23 cellular contexts compared by ENCODE assay signal in the genomic region with DNA sequence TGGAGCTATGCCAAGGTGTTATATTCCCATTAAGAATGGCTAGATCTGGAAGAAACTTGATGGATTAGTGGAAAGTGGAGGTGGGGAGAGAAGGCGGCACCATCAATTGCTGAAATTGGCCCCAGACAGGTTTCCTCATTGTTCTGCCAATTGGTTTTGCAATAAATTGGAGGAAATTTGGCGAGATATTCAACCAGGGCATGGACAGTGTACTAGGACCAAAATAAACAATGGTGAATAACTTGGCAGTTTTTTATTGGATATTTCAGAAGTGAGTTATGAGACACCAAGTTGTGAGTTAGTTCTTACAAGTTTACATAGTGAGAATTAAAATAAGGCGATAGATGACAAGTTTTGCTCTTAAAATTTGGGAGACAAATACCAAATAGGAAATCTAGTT. TPM values are rescaled to one million over a fixed set of nuclear protein-coding genes. Genes with fewer than 3 reads are reported as not detected.
DNase-seq lines count a peak whose midpoint lies in the region; ATAC-seq and TF ChIP-seq lines count a peak whose summit lies in the region.
"Had no signal": no experiment of that assay in that cellular context is flagged by ENCODE, and none has a peak within 500 bp of the region (broad histone marks: within the 10 kb centered on the region; RNA-seq: fewer than 3 reads in every experiment).

No MANE protein-coding gene starts in this region.

- intact Hi-C loops in cardiac septum (cut with DNase I), result no loop called here
- intact Hi-C loops in CD8-positive, alpha-beta T cell (cut with DNase I, micrococcal nuclease), result no loop called here
- intact Hi-C loops in CD4-positive, alpha-beta T cell (cut with DNase I, micrococcal nuclease), result no loop called here

- H3K27me3 ChIP-seq in right atrium auricular region, result no peaks in the 10 kb centered on the region
- H3K27me3 ChIP-seq in CD8-positive, alpha-beta T cell (ENCODE audit: insufficient read depth, low read length), result no peaks in the 10 kb centered on the region
- no peaks in the 10 kb centered on the region for H3K27me3 ChIP-seq in CD4-positive, alpha-beta T cell (ENCODE audit: control insufficient read depth, insufficient read depth, low read length)

- no peak overlapping the region for H3K27ac Mint-ChIP-seq in CD8-positive, alpha-beta T cell
- H3K27ac Mint-ChIP-seq in glutamatergic neuron (ENCODE audit: unreplicated experiment), result no peak overlapping the region
- no peak overlapping the region for H3K27ac Mint-ChIP-seq in CD4-positive, alpha-beta T cell

- H3K36me3 ChIP-seq in right atrium auricular region, result no peaks in the 10 kb centered on the region
- H3K36me3 ChIP-seq in CD8-positive, alpha-beta T cell (ENCODE audit: insufficient read depth, low read length), result no peaks in the 10 kb centered on the region

- TF ChIP-seq CTCF in right atrium auricular region (IDR thresholded peaks at IDR 0.05), result no peak
- no peak for TF ChIP-seq CTCF in CD8-positive, alpha-beta T cell (IDR thresholded peaks at IDR 0.05)
- TF ChIP-seq CTCF in glutamatergic neuron (IDR thresholded peaks at IDR 0.05; ENCODE audit: partially characterized antibody, unreplicated experiment), result no peak
- no peak for TF ChIP-seq CTCF in CD4-positive, alpha-beta T cell (IDR thresholded peaks at IDR 0.05)

- DNase-seq in right atrium auricular region (ENCODE audit: low spot score), result peak; percentile 40
- no peak for DNase-seq in cardiac septum (ENCODE audit: low spot score)
- DNase-seq in NCI-H748 treated with DMSO at 0.1 percent for 48 hours (lab: John Stamatoyannopoulos, UW), result peak; percentile 14
- peak; percentile 54 for DNase-seq in left lobe of liver (ENCODE audit: low spot score)
- DNase-seq in CD8-positive, alpha-beta T cell, result no peak
- DNase-seq in glutamatergic neuron, result no peak
- no peak for DNase-seq in CD4-positive, alpha-beta T cell
- DNase-seq in NCI-H524 (lab: John Stamatoyannopoulos, UW), result no peak
- DNase-seq: AML-193; C1 segment of cervical spinal cord; DMS79; KG1; MV-4-11; NCI-H1417; NCI-H1694 treated with DMSO at 0.1 percent for 48 hours; NCI-H2081 treated with DMSO at 0.1 percent for 48 hours; NCI-H2171 treated with DMSO at 0.1 percent for 48 hours; NCI-H446; NCI-H526 treated with DMSO at 0.1 percent for 48 hours; NK-92 treated with Interleukin-12 subunit alpha and Interleukin-12 subunit beta, amount 100 ng/mL, for 24 hours; SIG-M5; SK-N-SH had no signal

- H3K4me3 Mint-ChIP-seq in CD8-positive, alpha-beta T cell, result no peak overlapping the region
- H3K4me3 Mint-ChIP-seq in glutamatergic neuron (ENCODE audit: unreplicated experiment), result no peak overlapping the region
- H3K4me3 Mint-ChIP-seq in CD4-positive, alpha-beta T cell, result no peak overlapping the region

- ATAC-seq in left lobe of liver, result peak; percentile 85
- no peak for ATAC-seq in CD8-positive, alpha-beta T cell
- ATAC-seq in CD4-positive, alpha-beta T cell (ENCODE audit: poor library complexity), result no peak
- ATAC-seq: Panc1 had no signal

- H3K4me1 ChIP-seq in right atrium auricular region, result peaks cover 0 to 5% of the 10 kb centered on the region in 2 donors
- no peaks in the 10 kb centered on the region for H3K4me1 ChIP-seq in CD8-positive, alpha-beta T cell (ENCODE audit: insufficient read depth, low read length)

- H3K36me3 Mint-ChIP-seq in CD8-positive, alpha-beta T cell, result no peaks in the 10 kb centered on the region
- H3K36me3 Mint-ChIP-seq in glutamatergic neuron (ENCODE audit: unreplicated experiment), result no peaks in the 10 kb centered on the region
- H3K36me3 Mint-ChIP-seq in CD4-positive, alpha-beta T cell (ENCODE audit: low read depth), result no peaks in the 10 kb centered on the region

- H3K4me3 ChIP-seq in right atrium auricular region, result no peak overlapping the region
- H3K4me3 ChIP-seq in CD8-positive, alpha-beta T cell (ENCODE audit: low read depth, low read length), result no peak overlapping the region

- no peak overlapping the region for H3K27ac ChIP-seq in right atrium auricular region
- H3K27ac ChIP-seq in CD8-positive, alpha-beta T cell (ENCODE audit: low read depth, low read length), result no peak overlapping the region
- H3K27ac ChIP-seq in CD4-positive, alpha-beta T cell (ENCODE audit: low read depth, low read length), result no peak overlapping the region

- POLR2A ChIA-PET in CD8-positive, alpha-beta T cell (lab: Charles Lee), result interaction anchor here (1.0 kb wide), 1 partner anchor 13 kb away, joined by 3 read pairs; no protein-coding TSS in a partner anchor
- POLR2A ChIA-PET in CD4-positive, alpha-beta T cell (lab: Charles Lee), result no interaction called here

- H3K27me3 Mint-ChIP-seq in CD8-positive, alpha-beta T cell (ENCODE audit: low read depth), result no peaks in the 10 kb centered on the region
- H3K27me3 Mint-ChIP-seq in glutamatergic neuron (ENCODE audit: unreplicated experiment), result peaks cover 2% of the 10 kb centered on the region
- no peaks in the 10 kb centered on the region for H3K27me3 Mint-ChIP-seq in CD4-positive, alpha-beta T cell

- peaks cover 4% of the 10 kb centered on the region for H3K9me3 Mint-ChIP-seq in CD8-positive, alpha-beta T cell
- peaks cover 4% of the 10 kb centered on the region for H3K9me3 Mint-ChIP-seq in glutamatergic neuron (ENCODE audit: unreplicated experiment)
- peaks cover 8% of the 10 kb centered on the region for H3K9me3 Mint-ChIP-seq in CD4-positive, alpha-beta T cell

- H3K4me1 Mint-ChIP-seq in CD8-positive, alpha-beta T cell (ENCODE audit: low read depth), result no peaks in the 10 kb centered on the region
- H3K4me1 Mint-ChIP-seq in glutamatergic neuron (ENCODE audit: low read depth, unreplicated experiment), result no peaks in the 10 kb centered on the region
- peaks cover 4% of the 10 kb centered on the region for H3K4me1 Mint-ChIP-seq in CD4-positive, alpha-beta T cell (ENCODE audit: low read depth)

- H3K9me3 ChIP-seq in right atrium auricular region, result no peaks in the 10 kb centered on the region
- no peaks in the 10 kb centered on the region for H3K9me3 ChIP-seq in CD8-positive, alpha-beta T cell (ENCODE audit: low read length)
- H3K9me3 ChIP-seq in CD4-positive, alpha-beta T cell (ENCODE audit: control insufficient read depth, low read length), result no peaks in the 10 kb centered on the region
- H3K9me3 ChIP-seq: SK-N-SH had no signal

- CTCF ChIA-PET in CD8-positive, alpha-beta T cell (lab: Charles Lee), result no interaction called here
- CTCF ChIA-PET in CD4-positive, alpha-beta T cell (lab: Charles Lee), result no interaction called here

RNA-seq across cellular contexts. Expression of a gene that starts 41.1 kb away (rescaled TPM):
- 10 to 100 TPM in 1 of 2 donors, 1 to 10 TPM in 1; 7.0 to 20.6 TPM for total RNA-seq in right atrium auricular region
- total RNA-seq in cardiac septum, result 24.0 TPM
- total RNA-seq in left lobe of liver, result 2.1 TPM
- not detected for total RNA-seq in CD8-positive, alpha-beta T cell
- total RNA-seq in glutamatergic neuron (ENCODE audit: unreplicated experiment), result 1.6 TPM
- total RNA-seq in CD4-positive, alpha-beta T cell, result not detected

Comparison
In these comparisons a context has a peak if more than half of its experiments do, and no peak if none do; other contexts are left out.
1. DNase-seq: peak in right atrium auricular region (single experiment), NCI-H748 treated with DMSO at 0.1 percent for 48 hours (single experiment) and left lobe of liver (single experiment); none in cardiac septum (single experiment), CD8-positive, alpha-beta T cell (0 of 7), glutamatergic neuron (single experiment), CD4-positive, alpha-beta T cell (0 of 10) and NCI-H524 (0 of 2).